ENCODE assay signal across 11 cellular contexts in the genomic region with DNA sequence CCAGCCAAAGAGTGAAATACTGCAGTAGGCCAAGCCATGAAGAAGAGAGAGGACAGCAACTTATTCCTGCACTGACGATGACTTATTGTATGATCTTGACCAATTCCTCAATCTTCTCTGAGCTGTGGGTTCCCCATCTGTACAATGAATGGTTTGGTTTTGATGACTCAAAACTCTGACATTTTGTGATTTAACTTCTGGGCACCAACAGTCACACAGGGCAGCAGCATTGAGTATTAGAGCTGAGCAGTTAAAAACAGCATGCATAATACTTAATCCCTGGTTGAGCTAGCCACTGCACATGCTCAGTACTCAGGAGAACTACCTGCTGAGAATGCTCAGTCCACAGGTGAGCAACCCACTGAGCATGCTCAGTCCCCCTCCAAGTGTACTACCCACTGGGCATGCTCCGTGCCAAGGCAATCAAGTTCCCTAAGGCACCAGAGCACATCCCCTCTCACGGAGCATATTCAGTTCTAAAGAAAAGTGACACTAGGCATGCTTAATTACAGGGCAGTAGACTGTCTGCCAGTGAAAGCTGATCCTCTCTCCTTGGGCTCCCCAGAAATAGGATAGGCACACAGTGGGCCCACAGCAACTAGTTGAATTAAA.
DNase-seq lines count a peak whose midpoint lies in the region; FAIRE-seq and TF ChIP-seq lines count a peak whose summit lies in the region.
"Had no signal": no experiment of that assay in that cellular context is flagged by ENCODE, and none has a peak within 500 bp of the region (broad histone marks: within the 10 kb centered on the region; RNA-seq: fewer than 3 reads in every experiment).

No MANE protein-coding gene starts in this region.

- FAIRE-seq in islet of Langerhans (lab: Jason Lieb, UNC): peak; percentile 84

- H3K9me3 ChIP-seq in AG04450 (ENCODE audit: control insufficient read depth, insufficient read depth, low read length) (no peaks in the 10 kb centered on the region), HEK293 (ENCODE audit: control insufficient read depth, insufficient read depth, low read depth, low read length) (no peaks in the 10 kb centered on the region), WERI-Rb-1 (ENCODE audit: severe bottlenecking) (no peaks in the 10 kb centered on the region)

- H3K36me3 ChIP-seq in HEK293 (ENCODE audit: control insufficient read depth in 2 of 2, insufficient read depth in 1 of 2, low read length in 2 of 2) (no peaks in the 10 kb centered on the region), WERI-Rb-1 (no peaks in the 10 kb centered on the region)

- H3K4me3 ChIP-seq in AG04450 (ENCODE audit: low read depth, low read length) (no peak overlapping the region), HEK293 (ENCODE audit: low read depth, low read length) (no peak overlapping the region), WERI-Rb-1 (ENCODE audit: low read depth, low read length) (no peak overlapping the region)

- peaks cover 5% of the 10 kb centered on the region for H3K27me3 ChIP-seq in AG04450 (ENCODE audit: control insufficient read depth, insufficient read depth, low read length)
- no peaks in the 10 kb centered on the region for H3K27me3 ChIP-seq in WERI-Rb-1 (ENCODE audit: insufficient read depth, low read depth, severe bottlenecking)

- POLR2A ChIA-PET in AG04450 (lab: Yijun Ruan, JAX): interaction anchor here (1.2 kb wide), 1 partner anchor 78 kb away, joined by 3 read pairs; a partner anchor contains a TSS
- POLR2A ChIA-PET in HEK293 (lab: Yijun Ruan, JAX): no interaction called here

- CTCF ChIA-PET in AG04450 (lab: Charles Lee) (interaction anchor here (0.5 kb wide), 1 partner anchor 1169 kb away, joined by 6 read pairs; no protein-coding TSS in a partner anchor), HEK293 (lab: Yijun Ruan, JAX) (interaction anchor here (0.5 to 1.0 kb wide), 2 partner anchors 56 to 447 kb away, joined by 3 read pairs; no protein-coding TSS in a partner anchor)

- H3K27ac ChIP-seq in AG04450 (ENCODE audit: low read depth, low read length) (peak overlapping the region; percentile 77), HEK293 (ENCODE audit: extremely low read depth, low read depth, low read length) (no peak overlapping the region), WERI-Rb-1 (no peak overlapping the region)

- DNase-seq in AG04450 (ENCODE audit: low read depth, low spot score): no peak
- DNase-seq in WERI-Rb-1: peak; percentile 26
- DNase-seq in GM03348 (ENCODE audit: low spot score): no peak
- DNase-seq in SKM-1 treated with dmso at 0.1 percent for 144 hours (lab: John Stamatoyannopoulos, UW; ENCODE audit: unreplicated experiment): no peak
- DNase-seq in stimulated activated CD4-positive, alpha-beta T cell treated with anti-CD3 and anti-CD28 coated beads, Interleukin-4, amount 100 ng/mL, for 4 hours: no peak
- DNase-seq in NCI-H1048 (lab: John Stamatoyannopoulos, UW): no peak
- DNase-seq: amygdala; CD4-positive, alpha-beta T cell; NCI-H446 treated with DMSO at 0.1 percent for 48 hours had no signal

- no peaks in the 10 kb centered on the region for H3K4me1 ChIP-seq in HEK293 (ENCODE audit: control insufficient read depth, insufficient read depth, low read length)

- TF ChIP-seq CTCF in AG04450 (IDR thresholded peaks at IDR 0.05; ENCODE audit: low read depth, low read length) (no peak), HEK293 (tag by site-specific recombination; IDR thresholded peaks at IDR 0.05) (no peak), WERI-Rb-1 (IDR thresholded peaks at IDR 0.05; ENCODE audit: low read depth, low read length) (no peak)

TF ChIP-seq in HEK293, 187 proteins besides CTCF, POLR2A, EP300 and RAD21:
- TF ChIP-seq HOXC10 (CRISPR knock-in tag; IDR thresholded peaks at IDR 0.05) (no peak), SCRT2 (tag by site-specific recombination; IDR thresholded peaks at IDR 0.05) (peak; percentile 46; the same call in 1 of the 2 replicates)
